In the genomic region with DNA sequence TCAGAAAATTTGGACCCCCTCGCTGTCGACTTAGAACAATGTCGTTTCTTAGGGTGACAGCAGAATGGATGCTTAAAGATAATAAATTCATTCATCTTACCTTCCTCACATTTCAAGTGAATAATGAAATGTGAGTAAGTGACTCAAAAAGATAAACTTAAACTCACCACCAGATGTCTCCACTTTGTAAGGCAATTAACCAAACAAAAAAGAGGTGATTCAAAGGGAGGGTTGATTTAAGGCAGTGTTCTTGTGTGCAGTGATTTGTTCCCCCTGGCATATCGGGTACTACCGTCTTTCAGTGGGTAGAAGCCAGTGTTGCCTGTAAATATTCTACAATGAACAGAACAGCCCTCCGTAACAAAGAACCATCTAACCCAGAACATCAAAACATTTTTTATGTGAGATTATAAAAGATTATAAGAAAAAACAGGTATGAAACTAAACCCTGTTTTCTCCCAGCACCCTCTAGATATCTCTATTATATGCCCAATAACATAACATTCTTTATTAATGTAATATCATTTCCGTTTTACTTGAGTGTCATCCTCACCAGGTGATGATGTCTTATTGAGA, we compare ENCODE assay signal across 9 cellular contexts.
DNase-seq lines count a peak whose midpoint lies in the region; ATAC-seq and TF ChIP-seq lines count a peak whose summit lies in the region.
"Had no signal": no experiment of that assay in that cellular context is flagged by ENCODE, and none has a peak within 500 bp of the region (broad histone marks: within the 10 kb centered on the region; RNA-seq: fewer than 3 reads in every experiment).

No MANE protein-coding gene starts in this region.

- H4K20me1 ChIP-seq in GM23248 (ENCODE audit: insufficient read depth) (no peaks in the 10 kb centered on the region), osteoblast (ENCODE audit: insufficient read depth, low read length) (no peaks in the 10 kb centered on the region)

- H3K9me2 ChIP-seq in GM23248 (ENCODE audit: insufficient read depth): no peaks in the 10 kb centered on the region

- H3K4me2 ChIP-seq in GM23248 (ENCODE audit: unreplicated experiment) (no peak overlapping the region), osteoblast (ENCODE audit: insufficient read depth, low read length) (no peak overlapping the region)

- peaks cover 6% of the 10 kb centered on the region for H3K27me3 Mint-ChIP-seq in endothelial cell (ENCODE audit: unreplicated experiment)
- H3K27me3 Mint-ChIP-seq: activated naive CD8-positive, alpha-beta T cell treated with anti-CD3 and anti-CD28 coated beads for 36 hours had no signal

- H3K4me3 Mint-ChIP-seq in endothelial cell (ENCODE audit: unreplicated experiment): no peak overlapping the region
- H3K4me3 Mint-ChIP-seq: activated naive CD8-positive, alpha-beta T cell treated with anti-CD3 and anti-CD28 coated beads for 36 hours had no signal

- H3K79me2 ChIP-seq in GM23248 (ENCODE audit: insufficient read depth): no peaks in the 10 kb centered on the region
- H3K79me2 ChIP-seq in osteoblast (ENCODE audit: insufficient read depth, low read length): no peaks in the 10 kb centered on the region

- H3K27ac Mint-ChIP-seq in endothelial cell (ENCODE audit: unreplicated experiment): no peak overlapping the region
- H3K27ac Mint-ChIP-seq: activated naive CD8-positive, alpha-beta T cell treated with anti-CD3 and anti-CD28 coated beads for 36 hours had no signal

- no peaks in the 10 kb centered on the region for H3K27me3 ChIP-seq in GM23248 (replicated peaks; ENCODE audit: insufficient read depth)
- no peaks in the 10 kb centered on the region for H3K27me3 ChIP-seq in osteoblast (ENCODE audit: insufficient read depth, low read length)

- TF ChIP-seq CTCF in osteoblast (IDR thresholded peaks at IDR 0.05; ENCODE audit: extremely low read depth, low read depth, low read length) (peak; percentile 7), endothelial cell (IDR thresholded peaks at IDR 0.05; ENCODE audit: unreplicated experiment) (no peak), GM13976 (IDR thresholded peaks at IDR 0.05; ENCODE audit: borderline replicate concordance, control extremely low read depth, extremely low read depth, insufficient read depth, missing control alignments) (no peak)

- no peaks in the 10 kb centered on the region for H3K9me3 ChIP-seq in GM23248 (ENCODE audit: low read depth)
- H3K9me3 ChIP-seq in osteoblast (ENCODE audit: low read depth, low read length): peaks cover 2% of the 10 kb centered on the region

- H3F3A ChIP-seq in GM23248 (ENCODE audit: insufficient read depth): no peaks in the 10 kb centered on the region

- H3K36me3 Mint-ChIP-seq in endothelial cell (ENCODE audit: low read depth, unreplicated experiment): no peaks in the 10 kb centered on the region
- H3K36me3 Mint-ChIP-seq: activated naive CD8-positive, alpha-beta T cell treated with anti-CD3 and anti-CD28 coated beads for 36 hours had no signal

- WGBS in GM23248 (ENCODE audit: low coverage in 1 of 2, low lambda C conversion rate in 2 of 2, missing lambda C conversion rate in 2 of 2), 2 experiments: 12 to 13% methylated on average over 7 of the region's 7 CpGs

- no peak overlapping the region for H3K4me3 ChIP-seq in GM23248
- no peak overlapping the region for H3K4me3 ChIP-seq in osteoblast (ENCODE audit: insufficient read depth, low read length)

- H3K9ac ChIP-seq in GM23248: no peak overlapping the region

- peaks cover 21% of the 10 kb centered on the region for H3K9me3 Mint-ChIP-seq in endothelial cell (ENCODE audit: unreplicated experiment)

- in situ Hi-C loops in GM23248 (cut with MboI): no loop called here
- in situ Hi-C loops in GM13976 (cut with MboI; ENCODE audit: low sequenced_read_pairs, unreplicated experiment): no loop called here

- no peak overlapping the region for H2AFZ ChIP-seq in GM23248
- no peak overlapping the region for H2AFZ ChIP-seq in osteoblast (ENCODE audit: low read length)

- ATAC-seq in GM21515 (IDR thresholded peaks at IDR 0.05; ENCODE audit: unreplicated experiment): no peak
- no peak for ATAC-seq in GM19023 (IDR thresholded peaks at IDR 0.05; ENCODE audit: unreplicated experiment)

- peak; percentile 18 for DNase-seq in GM23248
- DNase-seq in NCI-H146 treated with DMSO at 0.1 percent for 48 hours (lab: John Stamatoyannopoulos, UW; ENCODE audit: unreplicated experiment): peak; percentile 61
- DNase-seq in cerebellar cortex (ENCODE audit: low spot score): peak; percentile 1
- DNase-seq in osteoblast (ENCODE audit: insufficient read length, low spot score, missing footprints): no peak
- no peak for DNase-seq in endothelial cell (ENCODE audit: low spot score)
- DNase-seq in GM13976 (ENCODE audit: low spot score): no peak
- DNase-seq: activated naive CD8-positive, alpha-beta T cell treated with anti-CD3 and anti-CD28 coated beads for 36 hours had no signal

- no peak overlapping the region for H3K27ac ChIP-seq in GM23248
- H3K27ac ChIP-seq in osteoblast (ENCODE audit: low read depth, low read length): no peak overlapping the region

- H3K36me3 ChIP-seq in GM23248 (ENCODE audit: low read depth) (no peaks in the 10 kb centered on the region), osteoblast (ENCODE audit: insufficient read depth, low read length) (no peaks in the 10 kb centered on the region)

- no peaks in the 10 kb centered on the region for H3K4me1 Mint-ChIP-seq in endothelial cell (ENCODE audit: unreplicated experiment)
- H3K4me1 Mint-ChIP-seq: activated naive CD8-positive, alpha-beta T cell treated with anti-CD3 and anti-CD28 coated beads for 36 hours had no signal

- no peaks in the 10 kb centered on the region for H3K4me1 ChIP-seq in GM23248 (ENCODE audit: insufficient read depth)
- no peaks in the 10 kb centered on the region for H3K4me1 ChIP-seq in osteoblast (ENCODE audit: insufficient read depth, low read length)

Comparison
In these comparisons a context has a peak if more than half of its experiments do, and no peak if none do; other contexts are left out.
1. DNase-seq: peak in GM23248 (single experiment), NCI-H146 treated with DMSO at 0.1 percent for 48 hours (single experiment) and cerebellar cortex (single experiment); none in osteoblast (single experiment), endothelial cell (single experiment) and GM13976 (single experiment).